ENCODE assay signal across 16 cellular contexts in genomic region chrX:31870267-31870666, GRCh38.
DNase-seq lines count a peak whose midpoint lies in the region; ATAC-seq and TF ChIP-seq lines count a peak whose summit lies in the region.
"Had no signal": no experiment of that assay in that cellular context is flagged by ENCODE, and none has a peak within 500 bp of the region (broad histone marks: within the 10 kb centered on the region; RNA-seq: fewer than 3 reads in every experiment).

No MANE protein-coding gene starts in this region.

- TF ChIP-seq CTCF in neural progenitor cell (IDR thresholded peaks at IDR 0.05) = no peak
- TF ChIP-seq CTCF in osteocyte (IDR thresholded peaks at IDR 0.05) = no peak

- H2BK120ac ChIP-seq in mesendoderm (ENCODE audit: low read depth, low read length) = no peak overlapping the region

- no peak overlapping the region for H3K4me2 ChIP-seq in mesendoderm (ENCODE audit: low read length)
- H3K4me2 ChIP-seq in neural progenitor cell = no peak overlapping the region

- no peak for ATAC-seq in HG03159 (IDR thresholded peaks at IDR 0.05; ENCODE audit: unreplicated experiment)
- no peak for ATAC-seq in GM18498 (IDR thresholded peaks at IDR 0.05; ENCODE audit: unreplicated experiment)
- ATAC-seq: HCT116 had no signal

- H3K56ac ChIP-seq in mesendoderm (ENCODE audit: low read length) = no peak overlapping the region

- H4K5ac ChIP-seq in mesendoderm (ENCODE audit: low read length) = no peak overlapping the region

- H3K4me3 Mint-ChIP-seq in neural progenitor cell (no peak overlapping the region), osteocyte (ENCODE audit: unreplicated experiment) (no peak overlapping the region)
- H3K4me3 Mint-ChIP-seq: CD4-positive, alpha-beta memory T cell; H9 had no signal

- H2BK15ac ChIP-seq in mesendoderm (replicated peaks; ENCODE audit: low read depth) = no peak overlapping the region

- no peaks in the 10 kb centered on the region for H3K79me2 ChIP-seq in mesendoderm (ENCODE audit: control insufficient read depth, insufficient read depth, low read length)
- H3K79me2 ChIP-seq in neural progenitor cell (ENCODE audit: low read depth) = no peaks in the 10 kb centered on the region

- no peaks in the 10 kb centered on the region for H3K79me1 ChIP-seq in mesendoderm (ENCODE audit: low read length)

- H4K8ac ChIP-seq in mesendoderm (ENCODE audit: low read depth, low read length) = no peak overlapping the region

- H3K4ac ChIP-seq in mesendoderm (ENCODE audit: low read depth, low read length) = no peak overlapping the region

- peaks cover 4% of the 10 kb centered on the region for H3K9me3 ChIP-seq in neural progenitor cell (ENCODE audit: low read depth)

- H3K9ac ChIP-seq in mesendoderm (ENCODE audit: low read length) (no peak overlapping the region), neural progenitor cell (no peak overlapping the region)
- H3K9ac ChIP-seq: GM23248 had no signal

- no peaks in the 10 kb centered on the region for H3K4me1 ChIP-seq in mesendoderm (ENCODE audit: control insufficient read depth, low read depth, low read length)
- peaks cover 21% of the 10 kb centered on the region for H3K4me1 ChIP-seq in neural progenitor cell

- H2AK5ac ChIP-seq in mesendoderm (ENCODE audit: low read length) = no peak overlapping the region

- H3K36me3 Mint-ChIP-seq in neural progenitor cell = peaks cover 4% of the 10 kb centered on the region
- H3K36me3 Mint-ChIP-seq in osteocyte (ENCODE audit: unreplicated experiment) = no peaks in the 10 kb centered on the region
- H3K36me3 Mint-ChIP-seq: CD4-positive, alpha-beta memory T cell had no signal

- H3K9me3 Mint-ChIP-seq in neural progenitor cell = peaks cover 4% of the 10 kb centered on the region
- peaks cover 4% of the 10 kb centered on the region for H3K9me3 Mint-ChIP-seq in osteocyte (ENCODE audit: unreplicated experiment)

- DNase-seq in OCI-M1 (lab: John Stamatoyannopoulos, UW) (peak; percentile 9), mesendoderm (peak; percentile 27), neural progenitor cell (ENCODE audit: low spot score) (no peak), osteocyte (ENCODE audit: extremely low spot score, unreplicated experiment) (no peak)
- DNase-seq: C1 segment of cervical spinal cord; Calu3; CD4-positive, alpha-beta memory T cell; COR-L47; DMS53; DMS79 treated with DMSO at 0.1 percent for 48 hours; GF-D8; GM23248; H9 had no signal

- H3F3A ChIP-seq in neural progenitor cell (ENCODE audit: low read depth) = peaks cover 11% of the 10 kb centered on the region

- H3K23ac ChIP-seq in mesendoderm (ENCODE audit: low read length) = no peak overlapping the region

- H3K27me3 ChIP-seq in mesendoderm (ENCODE audit: insufficient read depth, low read length, poor library complexity) (no peaks in the 10 kb centered on the region), neural progenitor cell (no peaks in the 10 kb centered on the region)

- H3K27ac Mint-ChIP-seq in neural progenitor cell (peak overlapping the region; percentile 94), osteocyte (ENCODE audit: unreplicated experiment) (no peak overlapping the region)
- H3K27ac Mint-ChIP-seq: CD4-positive, alpha-beta memory T cell; H9 had no signal

- H3K27me3 Mint-ChIP-seq in neural progenitor cell (ENCODE audit: insufficient read depth, low read depth) (no peaks in the 10 kb centered on the region), osteocyte (ENCODE audit: unreplicated experiment) (no peaks in the 10 kb centered on the region)
- H3K27me3 Mint-ChIP-seq: CD4-positive, alpha-beta memory T cell had no signal

- no peak overlapping the region for H3K18ac ChIP-seq in mesendoderm (ENCODE audit: low read length)

- H3K27ac ChIP-seq in mesendoderm (ENCODE audit: low read depth, low read length) = no peak overlapping the region
- H3K27ac ChIP-seq in neural progenitor cell = no peak overlapping the region
- H3K27ac ChIP-seq: GM23248 had no signal

- H3K4me1 Mint-ChIP-seq in neural progenitor cell (peaks cover 37% of the 10 kb centered on the region), osteocyte (ENCODE audit: unreplicated experiment) (no peaks in the 10 kb centered on the region)
- H3K4me1 Mint-ChIP-seq: CD4-positive, alpha-beta memory T cell had no signal

- H2BK5ac ChIP-seq in mesendoderm (ENCODE audit: low read length) = no peak overlapping the region

- H3K4me3 ChIP-seq in mesendoderm (ENCODE audit: low read length) (no peak overlapping the region), neural progenitor cell (no peak overlapping the region)
- H3K4me3 ChIP-seq: GM23248 had no signal

- no peaks in the 10 kb centered on the region for H4K20me1 ChIP-seq in neural progenitor cell (ENCODE audit: low read depth)

- no peak overlapping the region for H2AFZ ChIP-seq in neural progenitor cell (replicated peaks)
- H2AFZ ChIP-seq: GM23248 had no signal

- H3K36me3 ChIP-seq in mesendoderm (ENCODE audit: control insufficient read depth, insufficient read depth, low read length) (no peaks in the 10 kb centered on the region), neural progenitor cell (no peaks in the 10 kb centered on the region)

Comparison
In these comparisons a context has a peak if more than half of its experiments do, and no peak if none do; other contexts are left out.
1. DNase-seq: peak in OCI-M1 (single experiment) and mesendoderm (single experiment); none in neural progenitor cell (single experiment) and osteocyte (single experiment).